1 cellular context compared by ENCODE assay signal in genomic region chr14:103104654-103105511, GRCh38.
TF ChIP-seq lines count a peak whose summit lies in the region.

No MANE protein-coding gene starts in this region.

TF ChIP-seq in HEK293, 187 proteins besides CTCF, POLR2A, EP300 and RAD21 (continued from another document):
- TF ChIP-seq ZNF16 (tag by site-specific recombination; IDR thresholded peaks at IDR 0.05; ENCODE audit: low read depth), result no peak; the same call in 1 of the 2 replicates
- 0 out of 2 replicates have a peak, but pooled peaks have one; percentile 37 for TF ChIP-seq ZNF121 (tag by site-specific recombination; IDR thresholded peaks at IDR 0.05)
- TF ChIP-seq ZNF280C (tag by site-specific recombination; IDR thresholded peaks at IDR 0.05), result peak; percentile 97
- no peak for TF ChIP-seq ZNF423 (tag by site-specific recombination; IDR thresholded peaks at IDR 0.05)
- TF ChIP-seq ZNF10 (tag by site-specific recombination; IDR thresholded peaks at IDR 0.05), result no peak
- TF ChIP-seq ZNF280D (tag by site-specific recombination; IDR thresholded peaks at IDR 0.05), result 0 out of 2 replicates have a peak, but pooled peaks have one; percentile 24
- TF ChIP-seq ZNF792 (tag by site-specific recombination; IDR thresholded peaks at IDR 0.05), result peak; percentile 93
- no peak for TF ChIP-seq ZNF707 (tag by site-specific recombination; IDR thresholded peaks at IDR 0.05)
- no peak for TF ChIP-seq ZNF362 (tag by site-specific recombination; IDR thresholded peaks at IDR 0.05)
- peak; percentile 98 for TF ChIP-seq ZBTB10 (tag by site-specific recombination; IDR thresholded peaks at IDR 0.05)
- no peak; the same call in 1 of the 2 replicates for TF ChIP-seq ZNF747 (tag by site-specific recombination; IDR thresholded peaks at IDR 0.05)
- TF ChIP-seq ZNF768 (tag by site-specific recombination; IDR thresholded peaks at IDR 0.05), result no peak
- peak; percentile 57; the same call in 1 of the 2 replicates for TF ChIP-seq ZNF449 (tag by site-specific recombination; IDR thresholded peaks at IDR 0.05)
- TF ChIP-seq IKZF3 (tag by site-specific recombination; IDR thresholded peaks at IDR 0.05), result no peak
- TF ChIP-seq, protein P1, sequence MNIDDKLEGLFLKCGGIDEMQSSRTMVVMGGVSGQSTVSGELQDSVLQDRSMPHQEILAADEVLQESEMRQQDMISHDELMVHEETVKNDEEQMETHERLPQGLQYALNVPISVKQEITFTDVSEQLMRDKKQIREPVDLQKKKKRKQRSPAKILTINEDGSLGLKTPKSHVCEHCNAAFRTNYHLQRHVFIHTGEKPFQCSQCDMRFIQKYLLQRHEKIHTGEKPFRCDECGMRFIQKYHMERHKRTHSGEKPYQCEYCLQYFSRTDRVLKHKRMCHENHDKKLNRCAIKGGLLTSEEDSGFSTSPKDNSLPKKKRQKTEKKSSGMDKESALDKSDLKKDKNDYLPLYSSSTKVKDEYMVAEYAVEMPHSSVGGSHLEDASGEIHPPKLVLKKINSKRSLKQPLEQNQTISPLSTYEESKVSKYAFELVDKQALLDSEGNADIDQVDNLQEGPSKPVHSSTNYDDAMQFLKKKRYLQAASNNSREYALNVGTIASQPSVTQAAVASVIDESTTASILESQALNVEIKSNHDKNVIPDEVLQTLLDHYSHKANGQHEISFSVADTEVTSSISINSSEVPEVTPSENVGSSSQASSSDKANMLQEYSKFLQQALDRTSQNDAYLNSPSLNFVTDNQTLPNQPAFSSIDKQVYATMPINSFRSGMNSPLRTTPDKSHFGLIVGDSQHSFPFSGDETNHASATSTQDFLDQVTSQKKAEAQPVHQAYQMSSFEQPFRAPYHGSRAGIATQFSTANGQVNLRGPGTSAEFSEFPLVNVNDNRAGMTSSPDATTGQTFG (tag by site-specific recombination; IDR thresholded peaks at IDR 0.05; ENCODE audit: borderline replicate concordance), result peak; percentile 75; the same call in 1 of the 2 replicates
- TF ChIP-seq SCRT2 (tag by site-specific recombination; IDR thresholded peaks at IDR 0.05), result peak; percentile 81
- peak; percentile 90; the same call in 1 of the 2 replicates for TF ChIP-seq ZNF777 (tag by site-specific recombination; IDR thresholded peaks at IDR 0.05; ENCODE audit: borderline replicate concordance)
- no peak for TF ChIP-seq ZFP41 (tag by site-specific recombination; IDR thresholded peaks at IDR 0.05; ENCODE audit: borderline replicate concordance)
- TF ChIP-seq, protein P2, sequence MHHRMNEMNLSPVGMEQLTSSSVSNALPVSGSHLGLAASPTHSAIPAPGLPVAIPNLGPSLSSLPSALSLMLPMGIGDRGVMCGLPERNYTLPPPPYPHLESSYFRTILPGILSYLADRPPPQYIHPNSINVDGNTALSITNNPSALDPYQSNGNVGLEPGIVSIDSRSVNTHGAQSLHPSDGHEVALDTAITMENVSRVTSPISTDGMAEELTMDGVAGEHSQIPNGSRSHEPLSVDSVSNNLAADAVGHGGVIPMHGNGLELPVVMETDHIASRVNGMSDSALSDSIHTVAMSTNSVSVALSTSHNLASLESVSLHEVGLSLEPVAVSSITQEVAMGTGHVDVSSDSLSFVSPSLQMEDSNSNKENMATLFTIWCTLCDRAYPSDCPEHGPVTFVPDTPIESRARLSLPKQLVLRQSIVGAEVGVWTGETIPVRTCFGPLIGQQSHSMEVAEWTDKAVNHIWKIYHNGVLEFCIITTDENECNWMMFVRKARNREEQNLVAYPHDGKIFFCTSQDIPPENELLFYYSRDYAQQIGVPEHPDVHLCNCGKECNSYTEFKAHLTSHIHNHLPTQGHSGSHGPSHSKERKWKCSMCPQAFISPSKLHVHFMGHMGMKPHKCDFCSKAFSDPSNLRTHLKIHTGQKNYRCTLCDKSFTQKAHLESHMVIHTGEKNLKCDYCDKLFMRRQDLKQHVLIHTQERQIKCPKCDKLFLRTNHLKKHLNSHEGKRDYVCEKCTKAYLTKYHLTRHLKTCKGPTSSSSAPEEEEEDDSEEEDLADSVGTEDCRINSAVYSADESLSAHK (tag by site-specific recombination; IDR thresholded peaks at IDR 0.05), result no peak
- no peak for TF ChIP-seq ZNF514 (tag by site-specific recombination; IDR thresholded peaks at IDR 0.05)
- 0 out of 2 replicates have a peak, but pooled peaks have one; percentile 63 for TF ChIP-seq ZNF18 (tag by site-specific recombination; IDR thresholded peaks at IDR 0.05)
TF ChIP-seq in HEK293: peak in this region for 87.
